8 cellular contexts compared by ENCODE assay signal in genomic region chr2:232365621-232366321, GRCh38. TPM values are rescaled to one million over a fixed set of nuclear protein-coding genes. Genes with fewer than 3 reads are reported as not detected.
DNase-seq lines count a peak whose midpoint lies in the region; ATAC-seq and TF ChIP-seq lines count a peak whose summit lies in the region.

No MANE protein-coding gene starts in this region.

- H3K9me3 ChIP-seq in SJCRH30 (replicated peaks) (no peaks in the 10 kb centered on the region), gastroesophageal sphincter (no peaks in the 10 kb centered on the region), stomach (no peaks in the 10 kb centered on the region)

- no peak overlapping the region for H3K4me3 Mint-ChIP-seq in stimulated activated memory B cell treated with anti-CD40 and anti-IgM and Interleukin-4, amounts not matched to agents 10 μg/mL and 1 μg/mL and 100 μg/mL, for 72 hours

- peaks cover 17% of the 10 kb centered on the region for H3K4me1 Mint-ChIP-seq in stimulated activated memory B cell treated with anti-CD40 and anti-IgM and Interleukin-4, amounts not matched to agents 10 μg/mL and 1 μg/mL and 100 μg/mL, for 72 hours

- 0 to 100% methylated on average over 2 to 6 of the region's 20 CpGs for WGBS in gastroesophageal sphincter (ENCODE audit: low coverage in 1 of 2), 2 donors
- WGBS in stomach, 5 donors: 68 to 83% (median 79%) methylated on average over 17 to 20 of the region's 20 CpGs

- H3K4me3 ChIP-seq in AG10803 (ENCODE audit: low read length): no peak overlapping the region
- H3K4me3 ChIP-seq in SJCRH30: no peak overlapping the region
- H3K4me3 ChIP-seq in gastroesophageal sphincter: no peak overlapping the region
- no peak overlapping the region for H3K4me3 ChIP-seq in stomach

- peaks cover 7% of the 10 kb centered on the region for H3K9me3 Mint-ChIP-seq in stimulated activated memory B cell treated with anti-CD40 and anti-IgM and Interleukin-4, amounts not matched to agents 10 μg/mL and 1 μg/mL and 100 μg/mL, for 72 hours

- ATAC-seq in gastroesophageal sphincter: peak; percentile 44
- ATAC-seq in stimulated activated memory B cell treated with anti-CD40 and anti-IgM and Interleukin-4, amounts not matched to agents 10 μg/mL and 1 μg/mL and 100 μg/mL, for 72 hours: peak; percentile 60
- no peak for ATAC-seq in GM19351 (IDR thresholded peaks at IDR 0.05; ENCODE audit: unreplicated experiment)

- H3K27ac Mint-ChIP-seq in stimulated activated memory B cell treated with anti-CD40 and anti-IgM and Interleukin-4, amounts not matched to agents 10 μg/mL and 1 μg/mL and 100 μg/mL, for 72 hours: no peak overlapping the region

- DNase-seq in AG10803 (ENCODE audit: low read depth): peak; percentile 43
- DNase-seq in H4 (ENCODE audit: low spot score): peak; percentile 57
- peak; percentile 25 to 33 for DNase-seq in SJCRH30
- no peak for DNase-seq in stomach
- DNase-seq in GDM1 (lab: John Stamatoyannopoulos, UW): no peak

- intact Hi-C loops in stomach (cut with DNase I; ENCODE audit: low total_unique reads): no loop called here

- TF ChIP-seq EP300 in gastroesophageal sphincter (IDR thresholded peaks at IDR 0.05): no peak
- TF ChIP-seq EP300 in stomach (IDR thresholded peaks at IDR 0.05): no peak

- H3K27me3 Mint-ChIP-seq in stimulated activated memory B cell treated with anti-CD40 and anti-IgM and Interleukin-4, amounts not matched to agents 10 μg/mL and 1 μg/mL and 100 μg/mL, for 72 hours: peaks cover 48% of the 10 kb centered on the region

- H3K36me3 ChIP-seq in SJCRH30 (no peaks in the 10 kb centered on the region), gastroesophageal sphincter (no peaks in the 10 kb centered on the region), stomach (no peaks in the 10 kb centered on the region)

- no peak for TF ChIP-seq POLR2A in gastroesophageal sphincter (IDR thresholded peaks at IDR 0.05)
- no peak for TF ChIP-seq POLR2A in stomach (IDR thresholded peaks at IDR 0.05)

- H3K4me1 ChIP-seq in SJCRH30 (no peaks in the 10 kb centered on the region), gastroesophageal sphincter (no peaks in the 10 kb centered on the region), stomach (peaks cover 0 to 6% (median 0%) of the 10 kb centered on the region in 4 donors)

- H3K27me3 ChIP-seq in SJCRH30 (no peaks in the 10 kb centered on the region), gastroesophageal sphincter (peaks cover 23% of the 10 kb centered on the region), stomach (peaks cover 0 to 16% (median 0%) of the 10 kb centered on the region in 3 donors)

- no peak overlapping the region for H3K27ac ChIP-seq in SJCRH30
- no peak overlapping the region for H3K27ac ChIP-seq in gastroesophageal sphincter
- H3K27ac ChIP-seq in stomach: no peak overlapping the region

- H3K36me3 Mint-ChIP-seq in stimulated activated memory B cell treated with anti-CD40 and anti-IgM and Interleukin-4, amounts not matched to agents 10 μg/mL and 1 μg/mL and 100 μg/mL, for 72 hours: no peaks in the 10 kb centered on the region

- TF ChIP-seq CTCF in AG10803 (conservative IDR thresholded peaks at IDR 0.05; ENCODE audit: low read length) (peak; percentile 39), gastroesophageal sphincter (IDR thresholded peaks at IDR 0.05) (no peak), stomach (IDR thresholded peaks at IDR 0.05) (peak in 3 of 7 experiments; percentile 4 to 28 (median 16))

RNA-seq across cellular contexts. Expression of gene ALPP, which starts 12.8 kb away (rescaled TPM):
- 1.4 and 1.5 TPM in 2 replicates for total RNA-seq in H4 (2014; rRNA removed; shearing (Covaris generic))
- total RNA-seq in SJCRH30 (2014; rRNA removed; shearing (Covaris generic)): 0.08 TPM in 1 of 2 replicates, not detected in the other
- total RNA-seq in gastroesophageal sphincter: not detected
- total RNA-seq in stomach: not detected
- not detected for polyA plus RNA-seq in stomach

RNA-seq across cellular contexts. Expression of gene ALPG, which starts 40.9 kb away (rescaled TPM):
- total RNA-seq in H4 (2014; rRNA removed; shearing (Covaris generic)): not detected in 2 replicates
- total RNA-seq in SJCRH30 (2014; rRNA removed; shearing (Covaris generic)): not detected in 2 replicates
- total RNA-seq in gastroesophageal sphincter (not detected), stomach (not detected)
- polyA plus RNA-seq in stomach: not detected

Comparison
In these comparisons a context has a peak if more than half of its experiments do, and no peak if none do; other contexts are left out.
1. DNase-seq: peak in AG10803 (single experiment), H4 (single experiment) and SJCRH30 (2 of 2); none in stomach (single experiment) and GDM1 (single experiment).